Comparison of ENCODE assay signal across 21 cellular contexts in genomic region chr9:12955510-12956163, GRCh38.
DNase-seq lines count a peak whose midpoint lies in the region; ATAC-seq and TF ChIP-seq lines count a peak whose summit lies in the region.
"Had no signal": no experiment of that assay in that cellular context is flagged by ENCODE, and none has a peak within 500 bp of the region (broad histone marks: within the 10 kb centered on the region; RNA-seq: fewer than 3 reads in every experiment).

No MANE protein-coding gene starts in this region.

- peaks cover 6% of the 10 kb centered on the region; the same call in 1 of the 2 replicates for H3F3A ChIP-seq in GM23248 (ENCODE audit: insufficient read depth)

- no peak for TF ChIP-seq POLR2A in esophagus muscularis mucosa (IDR thresholded peaks at IDR 0.05; ENCODE audit: low read depth)

- no peaks in the 10 kb centered on the region for H3K9me2 ChIP-seq in GM23248 (ENCODE audit: insufficient read depth)

- H3K4me3 ChIP-seq in GM23248 (no peak overlapping the region), OCI-LY3 (ENCODE audit: low read length) (no peak overlapping the region), esophagus muscularis mucosa (no peak overlapping the region)
- H3K4me3 ChIP-seq: cardiac muscle cell, suprapubic skin had no signal

- H3K9ac ChIP-seq in GM23248 (no peak overlapping the region), OCI-LY3 (ENCODE audit: low read length) (no peak overlapping the region)

- DNase-seq in GM23248 (no peak), esophagus muscularis mucosa (ENCODE audit: extremely low spot score) (no peak), progenitor cell of endocrine pancreas (ENCODE audit: low spot score, unreplicated experiment) (no peak), NCI-H2171 treated with DMSO at 0.1 percent for 48 hours (lab: John Stamatoyannopoulos, UW) (no peak)
- no peak for DNase-seq in activated CD4-positive, alpha-beta T cell treated with anti-CD3 and anti-CD28 coated beads, Interleukin-2, amount 50 U/mL, for 4 hours
- DNase-seq in stimulated activated naive CD8-positive, alpha-beta T cell treated with anti-CD3 and anti-CD28 coated beads, Interleukin-15, amount 100 ng/mL, for 72 hours: no peak
- DNase-seq: activated CD8-positive, alpha-beta T cell treated with anti-CD3 and anti-CD28 coated beads for 36 hours; activated naive CD8-positive, alpha-beta T cell treated with anti-CD3 and anti-CD28 coated beads, Interleukin-2, amount 10 ng/mL, durations not matched to agents 7 days and 5 days; AML-193; effector CD4-positive, alpha-beta T cell; NCI-H187 treated with DMSO at 0.1 percent for 48 hours; NCI-H774; retina; stimulated activated CD4-positive, alpha-beta T cell treated with anti-CD3 and anti-CD28 coated beads, Interleukin-1b, Interleukin-23, amount 100 ng/mL, for 48 hours; T-cell; WERI-Rb-1 had no signal

- intact Hi-C loops in esophagus muscularis mucosa (cut with DNase I): no loop called here

- H3K9me3 Mint-ChIP-seq in progenitor cell of endocrine pancreas (ENCODE audit: low read depth): peaks cover 15% of the 10 kb centered on the region
- peaks cover 25 to 50% of the 10 kb centered on the region in 2 donors for H3K9me3 Mint-ChIP-seq in stimulated activated naive CD8-positive, alpha-beta T cell treated with anti-CD3 and anti-CD28 coated beads, Interleukin-15, amount 100 ng/mL, for 72 hours

- H3K27ac Mint-ChIP-seq in progenitor cell of endocrine pancreas: peak overlapping the region; percentile 39
- no peak overlapping the region for H3K27ac Mint-ChIP-seq in stimulated activated naive CD8-positive, alpha-beta T cell treated with anti-CD3 and anti-CD28 coated beads, Interleukin-15, amount 100 ng/mL, for 72 hours
- H3K27ac Mint-ChIP-seq: activated CD8-positive, alpha-beta T cell treated with anti-CD3 and anti-CD28 coated beads for 36 hours; activated naive CD8-positive, alpha-beta T cell treated with anti-CD3 and anti-CD28 coated beads, Interleukin-2, amount 10 ng/mL, durations not matched to agents 7 days and 5 days; T-cell had no signal

- peaks cover 4% of the 10 kb centered on the region for H3K36me3 Mint-ChIP-seq in progenitor cell of endocrine pancreas (ENCODE audit: insufficient read depth)
- H3K36me3 Mint-ChIP-seq: activated naive CD8-positive, alpha-beta T cell treated with anti-CD3 and anti-CD28 coated beads, Interleukin-2, amount 10 ng/mL, durations not matched to agents 7 days and 5 days; T-cell had no signal

- peaks cover 8% of the 10 kb centered on the region for H3K4me1 Mint-ChIP-seq in progenitor cell of endocrine pancreas (ENCODE audit: low read depth)
- no peaks in the 10 kb centered on the region for H3K4me1 Mint-ChIP-seq in stimulated activated naive CD8-positive, alpha-beta T cell treated with anti-CD3 and anti-CD28 coated beads, Interleukin-15, amount 100 ng/mL, for 72 hours
- H3K4me1 Mint-ChIP-seq: activated naive CD8-positive, alpha-beta T cell treated with anti-CD3 and anti-CD28 coated beads, Interleukin-2, amount 10 ng/mL, durations not matched to agents 7 days and 5 days; T-cell had no signal

- H3K4me3 Mint-ChIP-seq in progenitor cell of endocrine pancreas (ENCODE audit: low read depth): no peak overlapping the region
- H3K4me3 Mint-ChIP-seq in stimulated activated naive CD8-positive, alpha-beta T cell treated with anti-CD3 and anti-CD28 coated beads, Interleukin-15, amount 100 ng/mL, for 72 hours: no peak overlapping the region
- H3K4me3 Mint-ChIP-seq: activated CD8-positive, alpha-beta T cell treated with anti-CD3 and anti-CD28 coated beads for 36 hours; activated naive CD8-positive, alpha-beta T cell treated with anti-CD3 and anti-CD28 coated beads, Interleukin-2, amount 10 ng/mL, durations not matched to agents 7 days and 5 days; nephron; T-cell had no signal

- H3K36me3 ChIP-seq in GM23248 (ENCODE audit: low read depth): no peaks in the 10 kb centered on the region
- peaks cover 30% of the 10 kb centered on the region for H3K36me3 ChIP-seq in OCI-LY3 (replicated peaks; ENCODE audit: low read depth, low read length)
- H3K36me3 ChIP-seq in esophagus muscularis mucosa: no peaks in the 10 kb centered on the region
- H3K36me3 ChIP-seq: cardiac muscle cell, suprapubic skin, WERI-Rb-1 had no signal

- no peak for ATAC-seq in HG03460 (IDR thresholded peaks at IDR 0.05; ENCODE audit: unreplicated experiment)
- no peak for ATAC-seq in stimulated activated naive CD8-positive, alpha-beta T cell treated with anti-CD3 and anti-CD28 coated beads, Interleukin-15, amount 100 ng/mL, for 72 hours
- ATAC-seq: activated CD8-positive, alpha-beta T cell treated with anti-CD3 and anti-CD28 coated beads for 36 hours; T-cell had no signal

- H3K27ac ChIP-seq in GM23248 (no peak overlapping the region), OCI-LY3 (ENCODE audit: low read length) (peak overlapping the region; percentile 34; the same call in 1 of the 2 replicates), esophagus muscularis mucosa (replicated peaks in 1 of 4) (peak overlapping the region; percentile 70 to 80 (median 74))
- H3K27ac ChIP-seq: cardiac muscle cell, suprapubic skin, WERI-Rb-1 had no signal

- H3K4me2 ChIP-seq in GM23248 (ENCODE audit: unreplicated experiment): no peak overlapping the region
- H3K4me2 ChIP-seq in OCI-LY3 (ENCODE audit: low read length): no peak overlapping the region

- TF ChIP-seq CTCF in OCI-LY3 (IDR thresholded peaks at IDR 0.05; ENCODE audit: low read depth, low read length) (no peak), esophagus muscularis mucosa (IDR thresholded peaks at IDR 0.05) (no peak), progenitor cell of endocrine pancreas (IDR thresholded peaks at IDR 0.05; ENCODE audit: unreplicated experiment) (no peak)

- H3K27me3 Mint-ChIP-seq in progenitor cell of endocrine pancreas: peaks cover 9% of the 10 kb centered on the region
- H3K27me3 Mint-ChIP-seq in stimulated activated naive CD8-positive, alpha-beta T cell treated with anti-CD3 and anti-CD28 coated beads, Interleukin-15, amount 100 ng/mL, for 72 hours: no peaks in the 10 kb centered on the region
- H3K27me3 Mint-ChIP-seq: activated CD8-positive, alpha-beta T cell treated with anti-CD3 and anti-CD28 coated beads for 36 hours; activated naive CD8-positive, alpha-beta T cell treated with anti-CD3 and anti-CD28 coated beads, Interleukin-2, amount 10 ng/mL, durations not matched to agents 7 days and 5 days; T-cell had no signal

- in situ Hi-C loops in GM23248 (cut with MboI): no loop called here

- no peaks in the 10 kb centered on the region for H3K9me3 ChIP-seq in GM23248 (ENCODE audit: low read depth)
- peaks cover 15% of the 10 kb centered on the region for H3K9me3 ChIP-seq in OCI-LY3 (ENCODE audit: insufficient read depth, low read length)
- H3K9me3 ChIP-seq in esophagus muscularis mucosa: peaks cover 0 to 6% (median 0%) of the 10 kb centered on the region in 4 donors
- H3K9me3 ChIP-seq: suprapubic skin had no signal

- H3K27me3 ChIP-seq in GM23248 (replicated peaks; ENCODE audit: insufficient read depth) (no peaks in the 10 kb centered on the region), OCI-LY3 (ENCODE audit: low read depth, low read length) (no peaks in the 10 kb centered on the region), esophagus muscularis mucosa (no peaks in the 10 kb centered on the region)
- H3K27me3 ChIP-seq: cardiac muscle cell, suprapubic skin had no signal

- H3K4me1 ChIP-seq in GM23248 (ENCODE audit: insufficient read depth): peaks cover 7% of the 10 kb centered on the region; the same call in 1 of the 2 replicates
- H3K4me1 ChIP-seq in OCI-LY3 (ENCODE audit: low read length): peaks cover 53% of the 10 kb centered on the region
- H3K4me1 ChIP-seq in esophagus muscularis mucosa: peaks cover 0 to 20% (median 17%) of the 10 kb centered on the region in 4 donors
- H3K4me1 ChIP-seq: suprapubic skin had no signal

- TF ChIP-seq EP300 in esophagus muscularis mucosa (IDR thresholded peaks at IDR 0.05): no peak

- H2AFZ ChIP-seq in GM23248 (peak overlapping the region; percentile 77; the same call in 1 of the 2 replicates), OCI-LY3 (ENCODE audit: low read depth, low read length) (no peak overlapping the region; the same call in 1 of the 2 replicates)

- WGBS in GM23248 (ENCODE audit: low coverage in 1 of 2, low lambda C conversion rate in 2 of 2, missing lambda C conversion rate in 2 of 2), 2 experiments: 71% methylated on average over 9 to 11 of the region's 11 CpGs
- 71% methylated on average over 10 of the region's 11 CpGs for WGBS in esophagus muscularis mucosa

- H3K79me2 ChIP-seq in GM23248 (ENCODE audit: insufficient read depth) (no peaks in the 10 kb centered on the region), OCI-LY3 (ENCODE audit: low read length) (no peaks in the 10 kb centered on the region)

- no peaks in the 10 kb centered on the region for H4K20me1 ChIP-seq in GM23248 (ENCODE audit: insufficient read depth)
- H4K20me1 ChIP-seq in OCI-LY3 (ENCODE audit: insufficient read depth, low read length): no peaks in the 10 kb centered on the region
